In the genomic region with DNA sequence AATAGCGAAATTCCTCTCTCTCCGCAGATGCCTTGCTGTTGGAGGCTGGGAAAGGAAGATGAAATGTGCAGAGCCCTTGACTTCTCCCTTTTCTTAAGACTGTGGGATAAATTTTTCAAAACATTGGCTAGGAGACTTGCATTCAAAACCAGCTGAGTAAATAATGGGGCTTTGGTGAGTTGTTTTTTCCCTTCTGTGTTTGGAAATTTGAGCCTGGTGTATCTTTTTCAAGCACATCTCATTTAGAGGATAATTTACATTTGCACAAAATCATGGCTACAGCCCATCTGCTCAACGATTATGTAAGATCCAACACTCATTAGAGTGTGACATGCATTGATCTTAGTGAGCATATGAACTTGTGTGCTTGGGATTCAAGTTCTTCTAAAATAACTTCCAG, we compare ENCODE assay signal across 10 cellular contexts.
A peak's percentile ranks its signal among the peaks of the same experiment; 100 is the strongest.
DNase-seq lines count a peak whose midpoint lies in the region; ATAC-seq and TF ChIP-seq lines count a peak whose summit lies in the region.
"Had no signal": no experiment of that assay in that cellular context is flagged by ENCODE, and none has a peak within 500 bp of the region (broad histone marks: within the 10 kb centered on the region; RNA-seq: fewer than 3 reads in every experiment).

No MANE protein-coding gene starts in this region.

- no peak overlapping the region for H2AFZ ChIP-seq in osteoblast (ENCODE audit: low read length)

- H3K4me2 ChIP-seq in osteoblast (ENCODE audit: insufficient read depth, low read length), result no peak overlapping the region

- DNase-seq in NCI-H345 (lab: John Stamatoyannopoulos, UW) (peak; percentile 75), choroid plexus epithelial cell (ENCODE audit: low read depth) (peak; percentile 72), sciatic nerve (ENCODE audit: low spot score) (no peak), ACHN (no peak), osteoblast (ENCODE audit: insufficient read length, low spot score, missing footprints) (no peak)
- DNase-seq: KBM-7 had no signal

- H3K79me2 ChIP-seq in osteoblast (ENCODE audit: insufficient read depth, low read length), result no peaks in the 10 kb centered on the region

- H4K20me1 ChIP-seq in osteoblast (ENCODE audit: insufficient read depth, low read length), result no peaks in the 10 kb centered on the region

- CTCF ChIA-PET in HEK293 (lab: Yijun Ruan, JAX), result interaction anchor here (1.6 kb wide), 1 partner anchor 33 kb away, joined by 5 read pairs; no protein-coding TSS in a partner anchor

- POLR2A ChIA-PET in HEK293 (lab: Yijun Ruan, JAX), result no interaction called here

- in situ Hi-C loops in ACHN (cut with HindIII; ENCODE audit: low pct_ligation_motif_present, low pct_unique_long_range_greater_than_20kb, low sequenced_read_pairs), result no loop called here

- H3K36me3 ChIP-seq in HEK293 (ENCODE audit: control insufficient read depth in 2 of 2, insufficient read depth in 1 of 2, low read length in 2 of 2) (no peaks in the 10 kb centered on the region), osteoblast (ENCODE audit: insufficient read depth, low read length) (no peaks in the 10 kb centered on the region)
- H3K36me3 ChIP-seq: SJSA1 had no signal

- intact Hi-C loops in sciatic nerve (cut with DNase I), result no loop called here

- no peak overlapping the region for H3K4me3 ChIP-seq in HEK293 (ENCODE audit: low read depth, low read length)
- no peak overlapping the region for H3K4me3 ChIP-seq in choroid plexus epithelial cell (ENCODE audit: low read depth, low read length)
- H3K4me3 ChIP-seq in osteoblast (ENCODE audit: insufficient read depth, low read length), result no peak overlapping the region
- H3K4me3 ChIP-seq: SJSA1 had no signal

- peaks cover 6% of the 10 kb centered on the region; the same call in 1 of the 2 replicates for H3K4me1 ChIP-seq in HEK293 (ENCODE audit: control insufficient read depth, insufficient read depth, low read length)
- peaks cover 3% of the 10 kb centered on the region for H3K4me1 ChIP-seq in osteoblast (ENCODE audit: insufficient read depth, low read length)

- no peak for TF ChIP-seq CTCF in HEK293 (tag by site-specific recombination; IDR thresholded peaks at IDR 0.05)
- no peak for TF ChIP-seq CTCF in choroid plexus epithelial cell (conservative IDR thresholded peaks at IDR 0.05; ENCODE audit: low read depth, low read length)
- no peak for TF ChIP-seq CTCF in osteoblast (IDR thresholded peaks at IDR 0.05; ENCODE audit: extremely low read depth, low read depth, low read length)

- peaks cover 3% of the 10 kb centered on the region for H3K27me3 ChIP-seq in osteoblast (ENCODE audit: insufficient read depth, low read length)
- H3K27me3 ChIP-seq: SJSA1 had no signal

- H3K9me3 ChIP-seq in HEK293 (ENCODE audit: control insufficient read depth, insufficient read depth, low read depth, low read length) (no peaks in the 10 kb centered on the region), osteoblast (ENCODE audit: low read depth, low read length) (no peaks in the 10 kb centered on the region)
- H3K9me3 ChIP-seq: SJSA1 had no signal

- no peak overlapping the region for H3K27ac ChIP-seq in HEK293 (ENCODE audit: extremely low read depth, low read depth, low read length)
- H3K27ac ChIP-seq in osteoblast (ENCODE audit: low read depth, low read length), result no peak overlapping the region
- H3K27ac ChIP-seq: SJSA1 had no signal

- ATAC-seq in sciatic nerve (peak; percentile 76), HG02798 (IDR thresholded peaks at IDR 0.05; ENCODE audit: poor library complexity, unreplicated experiment) (no peak), GM21381 (IDR thresholded peaks at IDR 0.05; ENCODE audit: unreplicated experiment) (no peak)

TF ChIP-seq in HEK293, 187 proteins besides CTCF, POLR2A, EP300 and RAD21:
- TF ChIP-seq PRDM6 (tag by site-specific recombination; IDR thresholded peaks at IDR 0.05), result 0 out of 2 replicates have a peak, but pooled peaks have one; percentile 22
- 0 out of 2 replicates have a peak, but pooled peaks have one; percentile 31 for TF ChIP-seq ZNF664 (tag by site-specific recombination; IDR thresholded peaks at IDR 0.05)
- TF ChIP-seq ZNF510 (tag by site-specific recombination; IDR thresholded peaks at IDR 0.05; ENCODE audit: insufficient replicate concordance), result no peak
- TF ChIP-seq GLIS1 (tag by site-specific recombination; IDR thresholded peaks at IDR 0.05), result no peak

Comparison
In these comparisons a context has a peak if more than half of its experiments do, and no peak if none do; other contexts are left out.
1. DNase-seq: peak in NCI-H345 (single experiment) and choroid plexus epithelial cell (single experiment); none in sciatic nerve (single experiment), ACHN (single experiment) and osteoblast (single experiment).